8 cellular contexts compared by ENCODE assay signal in the genomic region with DNA sequence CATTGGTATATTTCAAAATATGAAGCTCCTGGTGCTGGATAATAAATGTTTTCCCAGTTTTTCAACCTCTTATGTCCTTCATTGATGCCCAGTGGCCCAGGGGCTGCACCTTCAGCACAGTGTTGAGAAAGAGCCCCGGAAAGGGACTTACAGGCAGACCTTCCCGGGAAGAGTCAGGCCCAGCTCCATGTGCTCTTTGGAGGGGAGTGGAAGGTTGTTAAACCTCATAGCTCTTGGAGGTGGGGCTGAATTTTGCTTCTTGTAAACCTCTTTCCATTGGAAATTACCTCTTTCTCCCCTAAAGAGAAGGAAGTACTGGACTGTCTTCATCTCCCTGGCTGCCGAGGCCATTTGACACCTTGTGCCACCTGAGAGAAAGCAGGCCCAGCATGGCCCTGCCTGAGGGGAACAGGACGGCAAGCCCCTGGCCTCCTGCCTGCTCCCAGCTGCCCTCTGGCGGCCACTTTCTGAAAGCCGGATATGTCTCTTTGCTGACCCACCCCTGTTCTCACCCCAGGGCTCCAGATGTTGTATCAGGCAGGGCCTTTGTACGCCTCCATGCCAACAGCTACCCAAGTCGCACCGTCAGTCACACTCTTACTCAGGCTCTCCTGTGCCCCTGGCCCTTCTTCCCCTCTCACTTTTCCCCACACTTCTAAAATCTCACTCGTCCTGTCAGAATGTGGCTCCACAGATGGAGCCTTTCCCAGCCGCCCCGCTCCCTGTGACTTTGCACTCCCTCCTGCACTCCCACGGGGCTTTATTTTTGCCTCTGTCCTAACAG. TPM values are rescaled to one million over a fixed set of nuclear protein-coding genes. Genes with fewer than 3 reads are reported as not detected.
DNase-seq lines count a peak whose midpoint lies in the region; ATAC-seq and TF ChIP-seq lines count a peak whose summit lies in the region.

No MANE protein-coding gene starts in this region.

- no peaks in the 10 kb centered on the region for H3K9me3 ChIP-seq in Panc1 (ENCODE audit: control insufficient read depth, insufficient read depth, low read depth, low read length)
- no peaks in the 10 kb centered on the region for H3K9me3 ChIP-seq in neutrophil
- H3K9me3 ChIP-seq in suprapubic skin = no peaks in the 10 kb centered on the region

- TF ChIP-seq CTCF in Panc1 (IDR thresholded peaks at IDR 0.05) (peak; percentile 90), neutrophil (IDR thresholded peaks at IDR 0.05) (peak; percentile 70), suprapubic skin (IDR thresholded peaks at IDR 0.05) (peak; percentile 87 to 89)

- no peaks in the 10 kb centered on the region for H3K36me3 ChIP-seq in Panc1 (ENCODE audit: control insufficient read depth, insufficient read depth, low read length)
- H3K36me3 ChIP-seq in neutrophil = no peaks in the 10 kb centered on the region
- H3K36me3 ChIP-seq in suprapubic skin = no peaks in the 10 kb centered on the region

- H3K4me3 ChIP-seq in Panc1 (ENCODE audit: low read depth in 2 of 2, low read length in 2 of 2) (no peak overlapping the region), neutrophil (ENCODE audit: low read depth in 1 of 2, low read length in 1 of 2) (no peak overlapping the region), suprapubic skin (no peak overlapping the region)

- POLR2A ChIA-PET in Panc1 (lab: Charles Lee) = no interaction called here

- CTCF ChIA-PET in Panc1 (lab: Charles Lee) = interaction anchor here (0.6 to 1.0 kb wide), 3 partner anchors 9 to 77 kb away, joined by 3 read pairs; no protein-coding TSS in a partner anchor

- H3K27me3 ChIP-seq in Panc1 (ENCODE audit: control insufficient read depth, insufficient read depth, low read length) (no peaks in the 10 kb centered on the region), neutrophil (no peaks in the 10 kb centered on the region), suprapubic skin (no peaks in the 10 kb centered on the region)

- H3K4me1 Mint-ChIP-seq in IgD-negative memory B cell = peaks cover 29 to 51% (median 39%) of the 10 kb centered on the region in 3 donors
- peaks cover 76% of the 10 kb centered on the region for H3K4me1 Mint-ChIP-seq in activated T-helper 1 cell treated with anti-CD3 and anti-CD28 coated beads, Interleukin-12 subunit alpha, Interleukin-12 subunit beta, Interleukin-2, Interleukin-4 antibody, amounts not matched to agents 30 ng/mL and 10 ng/mL and 1 ng/mL, durations not matched to agents 14 hours and 24 hours and 36 hours (ENCODE audit: low read depth)

- H3K36me3 Mint-ChIP-seq in IgD-negative memory B cell = peaks cover 5% of the 10 kb centered on the region
- peaks cover 60% of the 10 kb centered on the region for H3K36me3 Mint-ChIP-seq in activated T-helper 1 cell treated with anti-CD3 and anti-CD28 coated beads, Interleukin-12 subunit alpha, Interleukin-12 subunit beta, Interleukin-2, Interleukin-4 antibody, amounts not matched to agents 30 ng/mL and 10 ng/mL and 1 ng/mL, durations not matched to agents 14 hours and 24 hours and 36 hours (ENCODE audit: low read depth)

- H3K27ac Mint-ChIP-seq in IgD-negative memory B cell = peak overlapping the region; percentile 33 to 89 (median 83)
- peak overlapping the region; percentile 93 for H3K27ac Mint-ChIP-seq in activated T-helper 1 cell treated with anti-CD3 and anti-CD28 coated beads, Interleukin-12 subunit alpha, Interleukin-12 subunit beta, Interleukin-2, Interleukin-4 antibody, amounts not matched to agents 30 ng/mL and 10 ng/mL and 1 ng/mL, durations not matched to agents 14 hours and 24 hours and 36 hours

- no peak for TF ChIP-seq POLR2A in suprapubic skin (IDR thresholded peaks at IDR 0.05)

- WGBS in suprapubic skin = 30% methylated on average over 12 of the region's 13 CpGs

- BruUV-seq in Panc1 (replicated peaks; lab: Mats Ljungman, UMichigan) = no TSS peak

- H3K27ac ChIP-seq in Panc1 (ENCODE audit: low read length) = no peak overlapping the region
- H3K27ac ChIP-seq in neutrophil = peak overlapping the region; percentile 81
- H3K27ac ChIP-seq in suprapubic skin = no peak overlapping the region

- H3K4me1 ChIP-seq in Panc1 (ENCODE audit: control insufficient read depth, insufficient read depth, low read length) = no peaks in the 10 kb centered on the region; the same call in 1 of the 2 replicates
- peaks cover 49 to 57% of the 10 kb centered on the region in 2 experiments for H3K4me1 ChIP-seq in neutrophil (ENCODE audit: control insufficient read depth in 1 of 2, insufficient read depth in 1 of 2, low read depth in 1 of 2, low read length in 1 of 2)
- H3K4me1 ChIP-seq in suprapubic skin = peaks cover 52% of the 10 kb centered on the region

- no peaks in the 10 kb centered on the region for H3K9me3 Mint-ChIP-seq in IgD-negative memory B cell
- H3K9me3 Mint-ChIP-seq in activated T-helper 1 cell treated with anti-CD3 and anti-CD28 coated beads, Interleukin-12 subunit alpha, Interleukin-12 subunit beta, Interleukin-2, Interleukin-4 antibody, amounts not matched to agents 30 ng/mL and 10 ng/mL and 1 ng/mL, durations not matched to agents 14 hours and 24 hours and 36 hours = no peaks in the 10 kb centered on the region

- ATAC-seq in GM21381 (IDR thresholded peaks at IDR 0.05; ENCODE audit: unreplicated experiment) = peak; percentile 70
- peak; percentile 94 for ATAC-seq in Panc1

- TF ChIP-seq EP300 in suprapubic skin (IDR thresholded peaks at IDR 0.05) = no peak

- intact Hi-C loops in Panc1 (cut with micrococcal nuclease; ENCODE audit: unreplicated experiment) = loop anchor here (2.0 kb wide), 2 partner anchors 53 to 125 kb away; no protein-coding TSS in a partner anchor
- intact Hi-C loops in activated T-helper 1 cell treated with anti-CD3 and anti-CD28 coated beads, Interleukin-12 subunit alpha, Interleukin-12 subunit beta, Interleukin-2, Interleukin-4 antibody, amounts not matched to agents 30 ng/mL and 10 ng/mL and 1 ng/mL, durations not matched to agents 14 hours and 24 hours and 36 hours (cut with micrococcal nuclease) = loop anchor here (1.0 kb wide), 4 partner anchors 36 to 126 kb away; no protein-coding TSS in a partner anchor

- DNase-seq in CMK (ENCODE audit: low read depth) (peak; percentile 32), Panc1 (ENCODE audit: low read depth, low spot score) (peak; percentile 41), fibroblast of peridontal ligament (ENCODE audit: extremely low read depth) (peak; percentile 71), suprapubic skin (ENCODE audit: low spot score in 2 of 2) (peak; percentile 90 to 92)
- DNase-seq in activated T-helper 1 cell treated with anti-CD3 and anti-CD28 coated beads, Interleukin-12 subunit alpha, Interleukin-12 subunit beta, Interleukin-2, Interleukin-4 antibody, amounts not matched to agents 30 ng/mL and 10 ng/mL and 1 ng/mL, durations not matched to agents 14 hours and 24 hours and 36 hours (ENCODE audit: low spot score) = peak; percentile 74

- H3K4me3 Mint-ChIP-seq in IgD-negative memory B cell = peak overlapping the region in 2 of 4 donors; percentile 63 to 72
- peak overlapping the region; percentile 47 for H3K4me3 Mint-ChIP-seq in activated T-helper 1 cell treated with anti-CD3 and anti-CD28 coated beads, Interleukin-12 subunit alpha, Interleukin-12 subunit beta, Interleukin-2, Interleukin-4 antibody, amounts not matched to agents 30 ng/mL and 10 ng/mL and 1 ng/mL, durations not matched to agents 14 hours and 24 hours and 36 hours

- no peaks in the 10 kb centered on the region for H3K27me3 Mint-ChIP-seq in IgD-negative memory B cell
- H3K27me3 Mint-ChIP-seq in activated T-helper 1 cell treated with anti-CD3 and anti-CD28 coated beads, Interleukin-12 subunit alpha, Interleukin-12 subunit beta, Interleukin-2, Interleukin-4 antibody, amounts not matched to agents 30 ng/mL and 10 ng/mL and 1 ng/mL, durations not matched to agents 14 hours and 24 hours and 36 hours (ENCODE audit: insufficient read depth) = no peaks in the 10 kb centered on the region

- in situ Hi-C loops in Panc1 (cut with HindIII; ENCODE audit: low pct_unique_long_range_greater_than_20kb, low sequenced_read_pairs) = no loop called here

RNA-seq across cellular contexts. Expression of a gene that starts 43.0 kb away (rescaled TPM):
- 73.3 TPM for polyA plus RNA-seq in IgD-negative memory B cell
- total RNA-seq in Panc1 (2021; ENCODE audit: unreplicated experiment) = 38.3 TPM
- 50.1 TPM for polyA plus RNA-seq in Panc1 (2012; ENCODE audit: insufficient read length)
- total RNA-seq in activated T-helper 1 cell treated with anti-CD3 and anti-CD28 coated beads, Interleukin-12 subunit alpha, Interleukin-12 subunit beta, Interleukin-2, Interleukin-4 antibody, amounts not matched to agents 30 ng/mL and 10 ng/mL and 1 ng/mL, durations not matched to agents 14 hours and 24 hours and 36 hours = 290 and 309 TPM in 2 replicates
- 10 to 100 TPM; 48.8 to 80.0 (median 61.4) TPM for total RNA-seq in suprapubic skin

RNA-seq across cellular contexts. Expression of a gene that starts 51.2 kb away (rescaled TPM):
- polyA plus RNA-seq in IgD-negative memory B cell = 6.5 TPM
- total RNA-seq in Panc1 (2021; ENCODE audit: unreplicated experiment) (4.9 TPM), suprapubic skin (100 to 1,000 TPM in 3 of 4 donors, 10 to 100 TPM in 1; 78.9 to 130 (median 108) TPM)
- polyA plus RNA-seq in Panc1 (2012; ENCODE audit: insufficient read length) = 10.8 TPM
- total RNA-seq in activated T-helper 1 cell treated with anti-CD3 and anti-CD28 coated beads, Interleukin-12 subunit alpha, Interleukin-12 subunit beta, Interleukin-2, Interleukin-4 antibody, amounts not matched to agents 30 ng/mL and 10 ng/mL and 1 ng/mL, durations not matched to agents 14 hours and 24 hours and 36 hours = 0.31 and 1.1 TPM in 2 replicates

Comparison
In these comparisons a context has a peak if more than half of its experiments do, and no peak if none do; other contexts are left out.
1. DNase-seq: peak in every context shown above with its lines; median percentile 91 in suprapubic skin; 74 in activated T-helper 1 cell treated with anti-CD3 and anti-CD28 coated beads, Interleukin-12 subunit alpha, Interleukin-12 subunit beta, Interleukin-2, Interleukin-4 antibody, amounts not matched to agents 30 ng/mL and 10 ng/mL and 1 ng/mL, durations not matched to agents 14 hours and 24 hours and 36 hours; 71 in fibroblast of peridontal ligament; 41 in Panc1; 32 in CMK.
2. RNA of a gene that starts 51.2 kb away (total RNA-seq): 78.9 to 130 TPM in suprapubic skin; 4.9 TPM in Panc1 (single experiment) and 0.31 to 1.1 TPM in activated T-helper 1 cell treated with anti-CD3 and anti-CD28 coated beads, Interleukin-12 subunit alpha, Interleukin-12 subunit beta, Interleukin-2, Interleukin-4 antibody, amounts not matched to agents 30 ng/mL and 10 ng/mL and 1 ng/mL, durations not matched to agents 14 hours and 24 hours and 36 hours; every median in the first group is over 10 times any median in the second.
3. Peak in every context shown above with its lines, with median percentiles within 50 percentile points of each other: CTCF ChIP-seq.